Comparison of ENCODE assay signal across 8 cellular contexts in genomic region chr7:156950381-156950858, GRCh38. TPM values are rescaled to one million over a fixed set of nuclear protein-coding genes. Genes with fewer than 3 reads are reported as not detected.
DNase-seq lines count a peak whose midpoint lies in the region; ATAC-seq and TF ChIP-seq lines count a peak whose summit lies in the region.

No MANE protein-coding gene starts in this region.

- POLR2A ChIA-PET in AG04450 (lab: Yijun Ruan, JAX), result interaction anchor here (0.6 to 2.2 kb wide), 4 partner anchors 43 to 186 kb away, joined by 3 to 7 read pairs (median 4); partner anchors contain the start of gene LMBR1

- H3K36me3 ChIP-seq in HUES48 (ENCODE audit: control insufficient read depth, insufficient read depth, low read length), result peaks cover 36% of the 10 kb centered on the region
- H3K36me3 ChIP-seq in ascending aorta, result peaks cover 29 to 35% of the 10 kb centered on the region in 2 donors
- peaks cover 37% of the 10 kb centered on the region for H3K36me3 ChIP-seq in lower lobe of right lung
- H3K36me3 ChIP-seq in vagina, result peaks cover 0 to 23% of the 10 kb centered on the region in 2 donors

- peak overlapping the region; percentile 67 for H3K4me3 ChIP-seq in AG04450 (ENCODE audit: low read depth, low read length)
- peak overlapping the region; percentile 98 for H3K4me3 ChIP-seq in HUES48 (ENCODE audit: low read depth, low read length)
- H3K4me3 ChIP-seq in ascending aorta, result peak overlapping the region; percentile 53 to 99
- H3K4me3 ChIP-seq in lower lobe of right lung, result peak overlapping the region; percentile 100
- peak overlapping the region; percentile 69 to 94 for H3K4me3 ChIP-seq in vagina

- H3K27ac ChIP-seq in AG04450 (ENCODE audit: low read depth, low read length), result peak overlapping the region; percentile 70
- no peak overlapping the region for H3K27ac ChIP-seq in HUES48 (ENCODE audit: low read depth, low read length)
- H3K27ac ChIP-seq in ascending aorta, result no peak overlapping the region
- peak overlapping the region; percentile 76 for H3K27ac ChIP-seq in lower lobe of right lung
- H3K27ac ChIP-seq in vagina, result no peak overlapping the region

- H3K9me3 ChIP-seq in AG04450 (ENCODE audit: control insufficient read depth, insufficient read depth, low read length), result no peaks in the 10 kb centered on the region; the same call in 1 of the 2 replicates
- H3K9me3 ChIP-seq in HUES48 (ENCODE audit: control insufficient read depth, insufficient read depth, low read length), result no peaks in the 10 kb centered on the region
- H3K9me3 ChIP-seq in ascending aorta, result no peaks in the 10 kb centered on the region
- H3K9me3 ChIP-seq in lower lobe of right lung, result no peaks in the 10 kb centered on the region
- H3K9me3 ChIP-seq in vagina, result no peaks in the 10 kb centered on the region

- ATAC-seq in lower lobe of right lung, result no peak
- ATAC-seq in HG03135 (IDR thresholded peaks at IDR 0.05; ENCODE audit: unreplicated experiment), result no peak

- intact Hi-C loops in ascending aorta (cut with DNase I), result no loop called here
- intact Hi-C loops in lower lobe of right lung (cut with DNase I), result no loop called here
- intact Hi-C loops in vagina (cut with DNase I), result no loop called here

- no peak for TF ChIP-seq CTCF in AG04450 (IDR thresholded peaks at IDR 0.05; ENCODE audit: low read depth, low read length)
- TF ChIP-seq CTCF in ascending aorta (IDR thresholded peaks at IDR 0.05), result no peak
- no peak for TF ChIP-seq CTCF in lower lobe of right lung (IDR thresholded peaks at IDR 0.05)
- no peak for TF ChIP-seq CTCF in vagina (IDR thresholded peaks at IDR 0.05)

- H3K9ac ChIP-seq in HUES48 (ENCODE audit: low read depth, low read length), result peak overlapping the region; percentile 96

- CTCF ChIA-PET in AG04450 (lab: Charles Lee), result interaction anchor here (0.6 to 2.2 kb wide), 12 partner anchors 8 to 1276 kb away, joined by 3 to 7 read pairs (median 4); partner anchors contain the start of gene LMBR1

- H3K27me3 ChIP-seq in AG04450 (ENCODE audit: control insufficient read depth, insufficient read depth, low read length) (no peaks in the 10 kb centered on the region), HUES48 (ENCODE audit: control insufficient read depth, insufficient read depth, low read length) (no peaks in the 10 kb centered on the region), ascending aorta (no peaks in the 10 kb centered on the region), lower lobe of right lung (ENCODE audit: low read depth) (no peaks in the 10 kb centered on the region), vagina (no peaks in the 10 kb centered on the region)

- H3K4me1 ChIP-seq in HUES48 (ENCODE audit: control insufficient read depth, insufficient read depth, low read length), result peaks cover 14% of the 10 kb centered on the region; the same call in 1 of the 2 replicates
- peaks cover 10 to 23% of the 10 kb centered on the region in 2 donors for H3K4me1 ChIP-seq in ascending aorta
- H3K4me1 ChIP-seq in lower lobe of right lung, result peaks cover 24% of the 10 kb centered on the region
- H3K4me1 ChIP-seq in vagina, result peaks cover 31% of the 10 kb centered on the region

- no peak for DNase-seq in AG04450 (ENCODE audit: low read depth, low spot score)
- no peak for DNase-seq in ascending aorta (ENCODE audit: low spot score in 2 of 2)
- DNase-seq in lower lobe of right lung, result no peak
- DNase-seq in vagina (ENCODE audit: extremely low spot score in 2 of 2), result no peak
- no peak for DNase-seq in NOMO-1 treated with dmso at 0.1 percent for 144 hours (lab: John Stamatoyannopoulos, UW; ENCODE audit: unreplicated experiment)
- DNase-seq in activated CD4-positive, CD25-positive, alpha-beta regulatory T cell (lab: John Stamatoyannopoulos, UW), result no peak

- no peak for TF ChIP-seq POLR2A in vagina (IDR thresholded peaks at IDR 0.05)

RNA-seq across cellular contexts. Expression of gene NOM1, which starts 0.9 kb away (rescaled TPM):
- polyA plus RNA-seq in AG04450 (2011; rRNA removed), result 10.3 and 10.4 TPM in 2 replicates
- polyA minus RNA-seq in AG04450 (2011; rRNA and poly(A)+ RNA removed), result 15.5 and 17.2 TPM in 2 replicates
- total RNA-seq in ascending aorta, result 16.1 TPM
- 16.9 TPM for total RNA-seq in lower lobe of right lung
- 28.5 TPM for total RNA-seq in vagina

RNA-seq across cellular contexts. Expression of gene LMBR1, which starts 57.4 kb away (rescaled TPM):
- polyA plus RNA-seq in AG04450 (2011; rRNA removed), result 17.9 and 20.8 TPM in 2 replicates
- polyA minus RNA-seq in AG04450 (2011; rRNA and poly(A)+ RNA removed), result 21.5 and 30.3 TPM in 2 replicates
- 14.8 TPM for total RNA-seq in ascending aorta
- 71.1 TPM for total RNA-seq in lower lobe of right lung
- total RNA-seq in vagina, result 45.7 TPM

Comparison
In these comparisons a context has a peak if more than half of its experiments do, and no peak if none do; other contexts are left out.
1. H3K27ac ChIP-seq: peak in AG04450 (single experiment) and lower lobe of right lung (single experiment); none in HUES48 (single experiment), ascending aorta (0 of 2) and vagina (single experiment).
2. Peak in every context shown above with its lines, with median percentiles within 50 percentile points of each other: H3K4me3 ChIP-seq.